13 cellular contexts compared by ENCODE assay signal in genomic region chr7:24917510-24918239, GRCh38.
DNase-seq lines count a peak whose midpoint lies in the region; ATAC-seq, FAIRE-seq and TF ChIP-seq lines count a peak whose summit lies in the region.
"Had no signal": no experiment of that assay in that cellular context is flagged by ENCODE, and none has a peak within 500 bp of the region (broad histone marks: within the 10 kb centered on the region; RNA-seq: fewer than 3 reads in every experiment).

No MANE protein-coding gene starts in this region.

- no peak overlapping the region; the same call in 1 of the 2 replicates for H2AFZ ChIP-seq in GM12878 (ENCODE audit: control insufficient read depth, low read depth, low read length)
- H2AFZ ChIP-seq: GM23338 had no signal

- FAIRE-seq in GM12878 (lab: Jason Lieb, UNC) = no peak
- FAIRE-seq: islet of Langerhans had no signal

- H3K9ac ChIP-seq in GM12878 (ENCODE audit: control insufficient read depth, insufficient read depth, low read length) = no peak overlapping the region

- H3K27me3 ChIP-seq in GM12878 (replicated peaks in 1 of 2; ENCODE audit: control insufficient read depth in 2 of 2, insufficient read depth in 2 of 2, low read length in 1 of 2) = no peaks in the 10 kb centered on the region
- H3K27me3 ChIP-seq: tibial nerve had no signal

- H3K27ac Mint-ChIP-seq in activated naive CD4-positive, alpha-beta T cell treated with anti-CD3 and anti-CD28 coated beads, Interleukin-2, amount 10 ng/mL, durations not matched to agents 7 days and 5 days = peak overlapping the region; percentile 28
- H3K27ac Mint-ChIP-seq in stimulated activated naive CD8-positive, alpha-beta T cell treated with anti-CD3 and anti-CD28 coated beads, Interleukin-15, Interleukin-2, amounts not matched to agents 100 ng/mL and 50 ng/mL, for 24 hours = peak overlapping the region; percentile 80
- H3K27ac Mint-ChIP-seq: GM23338 had no signal

- H3K27ac ChIP-seq in GM12878 (ENCODE audit: control insufficient read depth, insufficient read depth) = peak overlapping the region; percentile 13
- H3K27ac ChIP-seq: skin epidermis, tibial nerve had no signal

- TF ChIP-seq RAD21 in GM12878 (IDR thresholded peaks at IDR 0.05; ENCODE audit: insufficient read depth, low read depth, low read length) = no peak

- TF ChIP-seq POLR2A in GM12878 (IDR thresholded peaks at IDR 0.05; ENCODE audit: low read depth, low read length) = no peak

- peak overlapping the region; percentile 71 for H3K4me2 ChIP-seq in GM12878 (ENCODE audit: control insufficient read depth, insufficient read depth)

- H3K4me1 ChIP-seq in GM12878 (ENCODE audit: control insufficient read depth, insufficient read depth, low read length) = peaks cover 69% of the 10 kb centered on the region

- H3K4me3 Mint-ChIP-seq in activated naive CD4-positive, alpha-beta T cell treated with anti-CD3 and anti-CD28 coated beads, Interleukin-2, amount 10 ng/mL, durations not matched to agents 7 days and 5 days = no peak overlapping the region
- H3K4me3 Mint-ChIP-seq in stimulated activated naive CD8-positive, alpha-beta T cell treated with anti-CD3 and anti-CD28 coated beads, Interleukin-15, Interleukin-2, amounts not matched to agents 100 ng/mL and 50 ng/mL, for 24 hours = peak overlapping the region; percentile 14
- H3K4me3 Mint-ChIP-seq: GM23338 had no signal

- TF ChIP-seq EP300 in GM12878 (IDR thresholded peaks at IDR 0.05; ENCODE audit: borderline replicate concordance in 1 of 2, control insufficient read depth in 1 of 2, low read depth in 2 of 2, low read length in 2 of 2) = no peak

- H4K20me1 ChIP-seq in GM12878 (ENCODE audit: control insufficient read depth, insufficient read depth) = no peaks in the 10 kb centered on the region

- peaks cover 94% of the 10 kb centered on the region for H3K4me1 Mint-ChIP-seq in activated naive CD4-positive, alpha-beta T cell treated with anti-CD3 and anti-CD28 coated beads, Interleukin-2, amount 10 ng/mL, durations not matched to agents 7 days and 5 days
- no peaks in the 10 kb centered on the region for H3K4me1 Mint-ChIP-seq in stimulated activated naive CD8-positive, alpha-beta T cell treated with anti-CD3 and anti-CD28 coated beads, Interleukin-15, Interleukin-2, amounts not matched to agents 100 ng/mL and 50 ng/mL, for 24 hours (ENCODE audit: low read depth)

- intact Hi-C loops in GM12878 (cut with micrococcal nuclease; ENCODE audit: unreplicated experiment) = no loop called here

- WGBS in GM12878 (ENCODE audit: insufficient coverage, insufficient replicate concordance, low lambda C conversion rate, missing lambda C conversion rate) = 1% methylated on average over 3 of the region's 3 CpGs

- H3K36me3 Mint-ChIP-seq in activated naive CD4-positive, alpha-beta T cell treated with anti-CD3 and anti-CD28 coated beads, Interleukin-2, amount 10 ng/mL, durations not matched to agents 7 days and 5 days = peaks cover 57% of the 10 kb centered on the region
- H3K36me3 Mint-ChIP-seq in stimulated activated naive CD8-positive, alpha-beta T cell treated with anti-CD3 and anti-CD28 coated beads, Interleukin-15, Interleukin-2, amounts not matched to agents 100 ng/mL and 50 ng/mL, for 24 hours (ENCODE audit: low read depth) = peaks cover 29% of the 10 kb centered on the region

- DNase-seq in activated naive CD4-positive, alpha-beta T cell treated with anti-CD3 and anti-CD28 coated beads, Interleukin-2, amount 10 ng/mL, durations not matched to agents 7 days and 5 days = no peak
- no peak for DNase-seq in activated naive CD4-positive, alpha-beta T cell treated with anti-CD3 and anti-CD28 coated beads, Interleukin-2, amount 50 U/mL, for 16 hours
- DNase-seq in GM12878 (ENCODE audit: low read depth, low spot score) (no peak), LoVo (ENCODE audit: low spot score) (no peak), MV-4-11 (lab: John Stamatoyannopoulos, UW) (no peak)
- DNase-seq: NCI-H1694 had no signal

- no peaks in the 10 kb centered on the region for H3K9me3 ChIP-seq in GM12878 (replicated peaks; ENCODE audit: control insufficient read depth, insufficient read depth, low read length)
- H3K9me3 ChIP-seq: tibial nerve had no signal

- SMC1A ChIA-PET in GM12878 (lab: Charles Lee; ENCODE audit: uncharacterized antibody, unreplicated experiment) = interaction anchor here (0.9 to 3.6 kb wide), 8 partner anchors 10 to 48 kb away, joined by 3 to 23 read pairs (median 5); no protein-coding TSS in a partner anchor

- RAD21 ChIA-PET in GM12878 (lab: Charles Lee; ENCODE audit: unreplicated experiment) = interaction anchor here (1.2 to 10.4 kb wide), 4 partner anchors 17 to 61 kb away, joined by 3 to 93 read pairs (median 4); no protein-coding TSS in a partner anchor

- CTCF ChIA-PET in activated naive CD4-positive, alpha-beta T cell treated with anti-CD3 and anti-CD28 coated beads, Interleukin-2, amount 10 ng/mL, durations not matched to agents 7 days and 5 days (lab: Charles Lee) = interaction anchor here (0.8 to 0.9 kb wide), 2 partner anchors 9 to 61 kb away, joined by 3 read pairs; no protein-coding TSS in a partner anchor
- CTCF ChIA-PET in GM12878 (lab: Yijun Ruan, JAX) = interaction anchor here (0.6 to 1.5 kb wide), 6 partner anchors 9 to 228 kb away, joined by 3 to 4 read pairs (median 4); no protein-coding TSS in a partner anchor

- POLR2A ChIA-PET in GM12878 (lab: Charles Lee) = interaction anchor here (1.0 to 1.7 kb wide), 4 partner anchors 10 to 74 kb away, joined by 3 to 4 read pairs (median 4); no protein-coding TSS in a partner anchor

- in situ Hi-C loops in GM12878 (cut with MboI) = loop anchor here (25.0 kb wide), 1 partner anchor 1045 kb away; no protein-coding TSS in a partner anchor

- ATAC-seq in HG03039 (IDR thresholded peaks at IDR 0.05; ENCODE audit: unreplicated experiment) = peak; percentile 40
- peak; percentile 66 for ATAC-seq in GM12878
- ATAC-seq in GM18861 (IDR thresholded peaks at IDR 0.05; ENCODE audit: unreplicated experiment) = no peak

- peaks cover 4% of the 10 kb centered on the region for H3K9me3 Mint-ChIP-seq in activated naive CD4-positive, alpha-beta T cell treated with anti-CD3 and anti-CD28 coated beads, Interleukin-2, amount 10 ng/mL, durations not matched to agents 7 days and 5 days
- no peaks in the 10 kb centered on the region for H3K9me3 Mint-ChIP-seq in stimulated activated naive CD8-positive, alpha-beta T cell treated with anti-CD3 and anti-CD28 coated beads, Interleukin-15, Interleukin-2, amounts not matched to agents 100 ng/mL and 50 ng/mL, for 24 hours
- H3K9me3 Mint-ChIP-seq: GM23338 had no signal

- H3K27me3 Mint-ChIP-seq in activated naive CD4-positive, alpha-beta T cell treated with anti-CD3 and anti-CD28 coated beads, Interleukin-2, amount 10 ng/mL, durations not matched to agents 7 days and 5 days = no peaks in the 10 kb centered on the region
- no peaks in the 10 kb centered on the region for H3K27me3 Mint-ChIP-seq in stimulated activated naive CD8-positive, alpha-beta T cell treated with anti-CD3 and anti-CD28 coated beads, Interleukin-15, Interleukin-2, amounts not matched to agents 100 ng/mL and 50 ng/mL, for 24 hours

- no peaks in the 10 kb centered on the region for H3K36me3 ChIP-seq in GM12878 (ENCODE audit: control insufficient read depth in 2 of 2, insufficient read depth in 2 of 2, low read length in 1 of 2)
- H3K36me3 ChIP-seq: tibial nerve had no signal

- TF ChIP-seq CTCF in GM12878 (IDR thresholded peaks at IDR 0.05 in 2 of 3, conservative IDR thresholded peaks at IDR 0.05 in 1 of 3; ENCODE audit: control insufficient read depth in 2 of 3, extremely low read depth in 1 of 3, insufficient read depth in 1 of 3, low read depth in 3 of 3, low read length in 3 of 3) = no peak

- H3K79me2 ChIP-seq in GM12878 (ENCODE audit: control insufficient read depth, insufficient read depth, low read length) = peaks cover 93% of the 10 kb centered on the region

- H3K4me3 ChIP-seq in GM12878 = peak overlapping the region; percentile 9; the same call in 1 of the 2 replicates
- H3K4me3 ChIP-seq: GM23338, skin epidermis, tibial nerve had no signal

- no TSS peak for BruUV-seq in GM12878 (replicated peaks; lab: Mats Ljungman, UMichigan)

TF ChIP-seq in GM12878, 131 proteins besides CTCF, POLR2A, EP300 and RAD21 (continues in another document):
- TF ChIP-seq ZBTB4 (CRISPR knock-in tag; IDR thresholded peaks at IDR 0.05) = no peak
- TF ChIP-seq MYB (IDR thresholded peaks at IDR 0.05; ENCODE audit: borderline replicate concordance, low read depth, low read length) = no peak
